Comparison of ENCODE assay signal across 28 cellular contexts in genomic region chr5:130874861-130875419, GRCh38.
DNase-seq lines count a peak whose midpoint lies in the region; ATAC-seq and TF ChIP-seq lines count a peak whose summit lies in the region.
"Had no signal": no experiment of that assay in that cellular context is flagged by ENCODE, and none has a peak within 500 bp of the region (broad histone marks: within the 10 kb centered on the region; RNA-seq: fewer than 3 reads in every experiment).

No MANE protein-coding gene starts in this region.

- no peak for TF ChIP-seq CTCF in foreskin fibroblast (IDR thresholded peaks at IDR 0.05; ENCODE audit: low read depth, low read length)

- no peak overlapping the region for H3K4me3 ChIP-seq in foreskin fibroblast (ENCODE audit: low read depth in 1 of 2, low read length in 2 of 2)
- H3K4me3 ChIP-seq: GM23338, K562, SJSA1 had no signal

- ATAC-seq in HG03095 (IDR thresholded peaks at IDR 0.05; ENCODE audit: unreplicated experiment): no peak
- ATAC-seq: GM23338, K562 had no signal

- DNase-seq in AG08395 (ENCODE audit: low spot score): peak; percentile 68
- peak; percentile 44 for DNase-seq in GM04503 (ENCODE audit: low read depth)
- peak; percentile 50 for DNase-seq in dedifferentiated amniotic fluid mesenchymal stem cell (ENCODE audit: extremely low spot score)
- DNase-seq in foreskin fibroblast: peak; percentile 1 to 50
- DNase-seq in activated CD4-positive, alpha-beta T cell treated with anti-CD3 and anti-CD28 coated beads, Interleukin-2, amount 50 U/mL, for 1 hour: no peak
- no peak for DNase-seq in NCI-H187 (lab: John Stamatoyannopoulos, UW)
- DNase-seq: 8988T; C1 segment of cervical spinal cord; CD4-positive, alpha-beta memory T cell; COR-L47; DMS79; EL; GDM1; H9; Kasumi-1; MV-4-11; NCI-H1105; NCI-H1436 treated with DMSO at 0.1 percent for 48 hours; NCI-H1930; NCI-H2107; NCI-H446 treated with DMSO at 0.1 percent for 48 hours; NCI-H526; Right ventricle myocardium superior; RPMI8226 had no signal

Comparison
In these comparisons a context has a peak if more than half of its experiments do, and no peak if none do; other contexts are left out.
1. DNase-seq: peak in AG08395 (single experiment), GM04503 (single experiment), dedifferentiated amniotic fluid mesenchymal stem cell (single experiment) and foreskin fibroblast (2 of 2); none in activated CD4-positive, alpha-beta T cell treated with anti-CD3 and anti-CD28 coated beads, Interleukin-2, amount 50 U/mL, for 1 hour (single experiment) and NCI-H187 (0 of 2).